8 cellular contexts compared by ENCODE assay signal in the genomic region with DNA sequence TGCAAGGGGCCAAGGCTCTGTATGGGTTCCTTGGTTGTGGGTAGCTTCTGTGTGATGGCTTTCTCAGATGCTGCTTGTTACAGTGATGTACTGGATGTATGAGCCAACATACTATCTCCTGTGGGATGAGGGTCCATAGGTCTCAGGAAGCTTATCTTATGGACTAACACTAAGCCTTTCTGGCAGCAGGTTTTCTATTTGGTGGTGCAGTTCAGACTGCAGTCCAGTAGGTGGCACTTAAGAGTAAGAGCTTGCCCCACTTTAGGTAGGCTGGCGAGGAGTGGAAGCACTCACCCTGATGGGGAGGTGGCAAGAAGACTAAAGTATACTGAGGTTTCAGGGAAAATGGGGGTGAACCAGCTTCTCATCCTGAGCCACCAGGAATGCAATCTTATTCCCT.
DNase-seq lines count a peak whose midpoint lies in the region; ATAC-seq and TF ChIP-seq lines count a peak whose summit lies in the region.

No MANE protein-coding gene starts in this region.

- dilution Hi-C loops in mammary epithelial cell (cut with HindIII; ENCODE audit: low sequenced_read_pairs), result no loop called here

- intact Hi-C loops in mammary epithelial cell (cut with micrococcal nuclease), result loop anchor here (1.0 to 5.0 kb wide), 4 partner anchors 208 to 473 kb away; a partner anchor contains a TSS
- intact Hi-C loops in mucosa of descending colon (cut with DNase I, micrococcal nuclease), result loop anchor here in 1 of 2 donors (10.0 kb wide), 1 partner anchor 205 kb away; no protein-coding TSS in a partner anchor
- intact Hi-C loops in sigmoid colon (cut with DNase I), result no loop called here

- H3K27me3 ChIP-seq in Peyer's patch (no peaks in the 10 kb centered on the region), mammary epithelial cell (ENCODE audit: insufficient read depth, low read length) (peaks cover 8% of the 10 kb centered on the region), sigmoid colon (no peaks in the 10 kb centered on the region)

- H3K4me3 ChIP-seq in GM12875 (ENCODE audit: low read depth, low read length) (no peak overlapping the region), Peyer's patch (no peak overlapping the region), mammary epithelial cell (replicated peaks in 1 of 3; ENCODE audit: insufficient read depth in 1 of 3, low read depth in 2 of 3, low read length in 3 of 3) (no peak overlapping the region), mucosa of descending colon (no peak overlapping the region), sigmoid colon (no peak overlapping the region)

- H3K27ac ChIP-seq in Peyer's patch (no peak overlapping the region), mammary epithelial cell (ENCODE audit: insufficient read depth, low read depth, low read length) (no peak overlapping the region), sigmoid colon (no peak overlapping the region)

- no peak for TF ChIP-seq EP300 in sigmoid colon (IDR thresholded peaks at IDR 0.05)

- TF ChIP-seq CTCF in GM12875 (IDR thresholded peaks at IDR 0.05; ENCODE audit: borderline replicate concordance, insufficient read depth, low read depth, low read length) (peak; percentile 84), Peyer's patch (IDR thresholded peaks at IDR 0.05) (peak in 4 of 6 experiments; percentile 33 to 73 (median 64)), mammary epithelial cell (conservative IDR thresholded peaks at IDR 0.05 in 1 of 2, IDR thresholded peaks at IDR 0.05 in 1 of 2; ENCODE audit: extremely low read depth in 1 of 2, insufficient read depth in 1 of 2, low read depth in 1 of 2, low read length in 2 of 2) (peak; percentile 86 to 93), mucosa of descending colon (IDR thresholded peaks at IDR 0.05) (no peak), sigmoid colon (IDR thresholded peaks at IDR 0.05) (peak in 1 of 4 experiments; percentile 25)

- H3K4me1 ChIP-seq in Peyer's patch, result no peaks in the 10 kb centered on the region
- H3K4me1 ChIP-seq in mammary epithelial cell (ENCODE audit: insufficient read depth, low read length), result no peaks in the 10 kb centered on the region
- no peaks in the 10 kb centered on the region for H3K4me1 ChIP-seq in mucosa of descending colon (ENCODE audit: low read depth)
- no peaks in the 10 kb centered on the region for H3K4me1 ChIP-seq in sigmoid colon

- H2AFZ ChIP-seq in mammary epithelial cell (ENCODE audit: low read depth, low read length), result no peak overlapping the region

- peak; percentile 12 for DNase-seq in AG08396 (ENCODE audit: low spot score)
- peak in 1 of 3 donors; percentile 69 for DNase-seq in Peyer's patch
- DNase-seq in mammary epithelial cell, result peak; percentile 32
- DNase-seq in mucosa of descending colon, result peak in 1 of 3 donors; percentile 53
- DNase-seq in sigmoid colon, result no peak

- no peak for TF ChIP-seq POLR2A in Peyer's patch (IDR thresholded peaks at IDR 0.05)
- no peak for TF ChIP-seq POLR2A in sigmoid colon (IDR thresholded peaks at IDR 0.05)

- no peaks in the 10 kb centered on the region for H3K9me3 ChIP-seq in Peyer's patch
- no peaks in the 10 kb centered on the region for H3K9me3 ChIP-seq in mammary epithelial cell (replicated peaks; ENCODE audit: insufficient read depth, low read length)
- H3K9me3 ChIP-seq in mucosa of descending colon, result no peaks in the 10 kb centered on the region
- no peaks in the 10 kb centered on the region for H3K9me3 ChIP-seq in sigmoid colon

- H3K36me3 ChIP-seq in Peyer's patch, result no peaks in the 10 kb centered on the region
- H3K36me3 ChIP-seq in mammary epithelial cell (ENCODE audit: insufficient read depth, low read length), result no peaks in the 10 kb centered on the region
- H3K36me3 ChIP-seq in mucosa of descending colon (ENCODE audit: low read depth), result no peaks in the 10 kb centered on the region
- no peaks in the 10 kb centered on the region for H3K36me3 ChIP-seq in sigmoid colon

- no CpG with 5 or more reads among the region's 1 CpG for WGBS in mammary epithelial cell (ENCODE audit: low coverage, missing lambda C conversion rate)
- WGBS in sigmoid colon, 2 donors, result 13 to 17% methylated on average over 1 of the region's 1 CpG

- H3K9ac ChIP-seq in mammary epithelial cell (ENCODE audit: insufficient read depth, low read length), result no peak overlapping the region

- BruUV-seq in mammary epithelial cell (replicated peaks; lab: Mats Ljungman, UMichigan), result no TSS peak

- no peaks in the 10 kb centered on the region for H3K79me2 ChIP-seq in mammary epithelial cell (ENCODE audit: insufficient read depth, low read length)

- CTCF ChIA-PET in mammary epithelial cell (lab: Charles Lee; ENCODE audit: low non-redundant PET), result interaction anchor here (0.5 to 1.1 kb wide), 3 partner anchors 74 to 1084 kb away, joined by 3 to 4 read pairs (median 3); no protein-coding TSS in a partner anchor

- ATAC-seq in HG02973 (IDR thresholded peaks at IDR 0.05; ENCODE audit: unreplicated experiment) (peak; percentile 72), mucosa of descending colon (peak; percentile 86), HG03039 (IDR thresholded peaks at IDR 0.05; ENCODE audit: unreplicated experiment) (no peak)

- no peaks in the 10 kb centered on the region for H4K20me1 ChIP-seq in mammary epithelial cell (ENCODE audit: insufficient read depth, low read length)

- no peak overlapping the region for H3K4me2 ChIP-seq in mammary epithelial cell (ENCODE audit: insufficient read depth, low read depth, low read length)

- in situ Hi-C loops in mammary epithelial cell (cut with MboI; ENCODE audit: low sequenced_read_pairs in 2 of 2), result loop anchor here (10.0 to 25.0 kb wide), 2 partner anchors 205 to 413 kb away; no protein-coding TSS in a partner anchor
